In the genomic region with DNA sequence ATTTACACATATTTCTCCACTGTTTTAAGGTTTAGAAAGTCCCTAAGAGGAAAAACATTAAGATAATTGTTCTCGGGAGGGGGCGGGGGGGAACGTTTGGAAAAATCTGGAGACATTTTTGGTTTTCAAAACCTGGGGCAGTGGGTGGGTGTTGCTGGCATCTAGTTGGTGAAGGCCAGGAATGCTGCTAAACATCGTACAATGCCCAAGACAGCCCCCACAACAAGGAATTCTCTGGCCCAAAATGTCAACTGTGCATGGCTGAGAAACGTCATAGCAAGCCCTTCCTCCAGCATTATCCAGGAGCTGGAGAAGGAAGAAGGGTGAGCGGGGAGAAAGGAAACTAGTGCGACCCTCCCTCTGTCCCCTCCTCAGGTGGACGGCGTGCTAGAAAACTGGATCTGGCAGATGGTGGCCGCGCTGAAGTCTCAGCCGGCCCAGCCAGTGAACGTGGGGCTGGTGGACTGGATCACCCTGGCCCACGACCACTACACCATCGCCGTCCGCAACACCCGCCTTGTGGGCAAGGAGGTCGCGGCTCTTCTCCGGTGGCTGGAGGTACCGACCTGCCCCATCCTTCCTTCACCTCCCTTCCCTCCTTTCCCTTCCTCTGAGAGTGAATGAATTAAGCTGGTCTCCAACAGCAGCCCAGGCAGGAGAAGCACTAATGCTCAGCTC, we compare ENCODE assay signal across 17 cellular contexts.
DNase-seq lines count a peak whose midpoint lies in the region; ATAC-seq and TF ChIP-seq lines count a peak whose summit lies in the region.
"Had no signal": no experiment of that assay in that cellular context is flagged by ENCODE, and none has a peak within 500 bp of the region (broad histone marks: within the 10 kb centered on the region; RNA-seq: fewer than 3 reads in every experiment).

No MANE protein-coding gene starts in this region.

- CTCF ChIA-PET in activated CD4-positive, alpha-beta T cell treated with anti-CD3 and anti-CD28 coated beads, Interleukin-2, amount 10 ng/mL, durations not matched to agents 7 days and 5 days (lab: Charles Lee): interaction anchor here (0.8 to 2.2 kb wide), 3 partner anchors 9 to 31 kb away, joined by 3 to 6 read pairs (median 4); no protein-coding TSS in a partner anchor

- no peaks in the 10 kb centered on the region for H3K79me2 ChIP-seq in GM23338 (replicated peaks; ENCODE audit: insufficient read depth)

- no peak overlapping the region for H2AK5ac ChIP-seq in mesenchymal stem cell (ENCODE audit: low read length, severe bottlenecking)

- H3K9ac ChIP-seq in mesenchymal stem cell (ENCODE audit: low read length): no peak overlapping the region
- H3K9ac ChIP-seq: BLaER1 had no signal

- H3K14ac ChIP-seq in mesenchymal stem cell (ENCODE audit: low read length in 2 of 2): no peak overlapping the region

- intact Hi-C loops in dendritic cell treated with granulocyte-macrophage colony-stimulating factor and Interleukin-4, amounts not matched to agents 40 ng/mL and 50 ng/mL, for 4 days (cut with micrococcal nuclease): no loop called here
- intact Hi-C loops in sciatic nerve (cut with DNase I): no loop called here

- H3K4me1 ChIP-seq in mesenchymal stem cell (ENCODE audit: control insufficient read depth, insufficient read depth, low read depth, low read length): peaks cover 12% of the 10 kb centered on the region
- H3K4me1 ChIP-seq in GM23338 (ENCODE audit: insufficient read depth): no peaks in the 10 kb centered on the region
- H3K4me1 ChIP-seq: Caco-2 had no signal

- no peak overlapping the region for H2BK12ac ChIP-seq in mesenchymal stem cell (ENCODE audit: low read length in 2 of 2)

- no peaks in the 10 kb centered on the region for H3K79me1 ChIP-seq in mesenchymal stem cell (replicated peaks; ENCODE audit: low read length, poor library complexity, severe bottlenecking)

- TF ChIP-seq CTCF in GM23338 (conservative IDR thresholded peaks at IDR 0.05; ENCODE audit: low read depth in 2 of 2): no peak

- H4K8ac ChIP-seq in mesenchymal stem cell (ENCODE audit: low read length): no peak overlapping the region

- no peak overlapping the region for H2BK120ac ChIP-seq in mesenchymal stem cell (ENCODE audit: low read depth, low read length)

- H2BK15ac ChIP-seq in mesenchymal stem cell (ENCODE audit: low read depth, poor library complexity, severe bottlenecking): no peak overlapping the region

- no peak for DNase-seq in activated CD4-positive, alpha-beta T cell treated with anti-CD3 and anti-CD28 coated beads, Interleukin-2, amount 10 ng/mL, durations not matched to agents 7 days and 5 days
- DNase-seq in activated CD4-positive, alpha-beta T cell treated with anti-CD3 and anti-CD28 coated beads, Interleukin-2, amount 50 U/mL, for 4 hours: no peak
- no peak for DNase-seq in mesenchymal stem cell
- peak; percentile 58 for DNase-seq in sciatic nerve (ENCODE audit: low spot score)
- DNase-seq in NCI-H146 (lab: John Stamatoyannopoulos, UW): no peak
- DNase-seq in activated CD8-positive, alpha-beta memory T cell treated with anti-CD3 and anti-CD28 coated beads, Interleukin-2, amount 50 U/mL, for 4 hours: no peak
- DNase-seq in GM23338 (ENCODE audit: low spot score): no peak
- DNase-seq: 8988T; AML-193; Caco-2; CD8-positive, alpha-beta memory T cell; DND-41; GDM1 had no signal

- H3K27me3 ChIP-seq in mesenchymal stem cell (ENCODE audit: control insufficient read depth in 1 of 2, insufficient read depth in 1 of 2, low read length in 2 of 2) (peaks cover 0 to 11% of the 10 kb centered on the region in 2 experiments), GM23338 (ENCODE audit: insufficient read depth) (no peaks in the 10 kb centered on the region)
- H3K27me3 ChIP-seq: BLaER1 had no signal

- H3K9me3 ChIP-seq in mesenchymal stem cell (ENCODE audit: control insufficient read depth, low read length): peaks cover 4% of the 10 kb centered on the region
- H3K9me3 ChIP-seq: Caco-2 had no signal

- H3K9me2 ChIP-seq in GM23338 (ENCODE audit: insufficient read depth): no peaks in the 10 kb centered on the region

- peaks cover 6% of the 10 kb centered on the region for H3K36me3 Mint-ChIP-seq in activated CD4-positive, alpha-beta T cell treated with anti-CD3 and anti-CD28 coated beads, Interleukin-2, amount 10 ng/mL, durations not matched to agents 7 days and 5 days (ENCODE audit: low read depth)
- no peaks in the 10 kb centered on the region for H3K36me3 Mint-ChIP-seq in dendritic cell treated with granulocyte-macrophage colony-stimulating factor and Interleukin-4, amounts not matched to agents 40 ng/mL and 50 ng/mL, for 4 days (ENCODE audit: low read depth)
- no peaks in the 10 kb centered on the region for H3K36me3 Mint-ChIP-seq in GM23338 (ENCODE audit: low read depth)

- H3K27me3 Mint-ChIP-seq in activated CD4-positive, alpha-beta T cell treated with anti-CD3 and anti-CD28 coated beads, Interleukin-2, amount 10 ng/mL, durations not matched to agents 7 days and 5 days: no peaks in the 10 kb centered on the region
- peaks cover 6% of the 10 kb centered on the region for H3K27me3 Mint-ChIP-seq in dendritic cell treated with granulocyte-macrophage colony-stimulating factor and Interleukin-4, amounts not matched to agents 40 ng/mL and 50 ng/mL, for 4 days
- peaks cover 7% of the 10 kb centered on the region for H3K27me3 Mint-ChIP-seq in GM23338 (ENCODE audit: insufficient read depth, low read depth, poor library complexity)
- H3K27me3 Mint-ChIP-seq: CD8-positive, alpha-beta memory T cell had no signal

- no peaks in the 10 kb centered on the region for H3F3A ChIP-seq in GM23338 (replicated peaks; ENCODE audit: low read depth)

- H3K4me3 ChIP-seq in mesenchymal stem cell (ENCODE audit: insufficient read depth in 1 of 2, low read depth in 1 of 2, low read length in 2 of 2): no peak overlapping the region
- H3K4me3 ChIP-seq in GM23338: no peak overlapping the region
- H3K4me3 ChIP-seq: BLaER1 had no signal

- no peak overlapping the region for H3K4me2 ChIP-seq in mesenchymal stem cell (ENCODE audit: low read length, poor library complexity, severe bottlenecking)
- no peak overlapping the region for H3K4me2 ChIP-seq in GM23338
- H3K4me2 ChIP-seq: BLaER1 had no signal

- H3K23ac ChIP-seq in mesenchymal stem cell (ENCODE audit: low read length in 2 of 2): no peak overlapping the region

- no peak overlapping the region for H3K18ac ChIP-seq in mesenchymal stem cell (ENCODE audit: low read depth in 1 of 2, low read length in 2 of 2)

- no peak overlapping the region for H3K4ac ChIP-seq in mesenchymal stem cell (ENCODE audit: low read depth in 1 of 2, low read length in 2 of 2)

- ATAC-seq in sciatic nerve (peak; percentile 62), GM23338 (no peak)
- ATAC-seq: HCT116 had no signal

- H4K91ac ChIP-seq in mesenchymal stem cell (ENCODE audit: low read length): peak overlapping the region; percentile 64

- H4K20me1 ChIP-seq in GM23338 (replicated peaks; ENCODE audit: insufficient read depth): no peaks in the 10 kb centered on the region
- H4K20me1 ChIP-seq: BLaER1 had no signal

- H3K4me3 Mint-ChIP-seq in activated CD4-positive, alpha-beta T cell treated with anti-CD3 and anti-CD28 coated beads, Interleukin-2, amount 10 ng/mL, durations not matched to agents 7 days and 5 days: no peak overlapping the region
- H3K4me3 Mint-ChIP-seq in dendritic cell treated with granulocyte-macrophage colony-stimulating factor and Interleukin-4, amounts not matched to agents 40 ng/mL and 50 ng/mL, for 4 days: no peak overlapping the region
- H3K4me3 Mint-ChIP-seq in GM23338: no peak overlapping the region
- H3K4me3 Mint-ChIP-seq: CD8-positive, alpha-beta memory T cell had no signal

- H2BK5ac ChIP-seq in mesenchymal stem cell (ENCODE audit: low read depth, low read length, poor library complexity, severe bottlenecking): no peak overlapping the region

- H2AFZ ChIP-seq in mesenchymal stem cell (ENCODE audit: low read depth, low read length) (no peak overlapping the region), GM23338 (no peak overlapping the region)

- WGBS in mesenchymal stem cell: 92% methylated on average over 21 of the region's 22 CpGs

- POLR2A ChIA-PET in activated CD4-positive, alpha-beta T cell treated with anti-CD3 and anti-CD28 coated beads, Interleukin-2, amount 10 ng/mL, durations not matched to agents 7 days and 5 days (lab: Charles Lee): no interaction called here

- H3K27ac ChIP-seq in mesenchymal stem cell (ENCODE audit: low read length, poor library complexity, severe bottlenecking) (no peak overlapping the region), GM23338 (ENCODE audit: low read depth) (no peak overlapping the region)
- H3K27ac ChIP-seq: BLaER1, HL-60 had no signal

- H3K9me3 Mint-ChIP-seq in activated CD4-positive, alpha-beta T cell treated with anti-CD3 and anti-CD28 coated beads, Interleukin-2, amount 10 ng/mL, durations not matched to agents 7 days and 5 days: no peaks in the 10 kb centered on the region
- H3K9me3 Mint-ChIP-seq in dendritic cell treated with granulocyte-macrophage colony-stimulating factor and Interleukin-4, amounts not matched to agents 40 ng/mL and 50 ng/mL, for 4 days: no peaks in the 10 kb centered on the region
- no peaks in the 10 kb centered on the region for H3K9me3 Mint-ChIP-seq in GM23338
- H3K9me3 Mint-ChIP-seq: CD8-positive, alpha-beta memory T cell had no signal

- peak overlapping the region; percentile 2 for H3K27ac Mint-ChIP-seq in activated CD4-positive, alpha-beta T cell treated with anti-CD3 and anti-CD28 coated beads, Interleukin-2, amount 10 ng/mL, durations not matched to agents 7 days and 5 days
- peak overlapping the region; percentile 7 for H3K27ac Mint-ChIP-seq in dendritic cell treated with granulocyte-macrophage colony-stimulating factor and Interleukin-4, amounts not matched to agents 40 ng/mL and 50 ng/mL, for 4 days
- H3K27ac Mint-ChIP-seq in GM23338: no peak overlapping the region

- H3K36me3 ChIP-seq in mesenchymal stem cell (ENCODE audit: control insufficient read depth in 1 of 2, insufficient read depth in 2 of 2, low read depth in 1 of 2, low read length in 2 of 2) (no peaks in the 10 kb centered on the region), GM23338 (ENCODE audit: insufficient read depth) (no peaks in the 10 kb centered on the region)

- H3K4me1 Mint-ChIP-seq in activated CD4-positive, alpha-beta T cell treated with anti-CD3 and anti-CD28 coated beads, Interleukin-2, amount 10 ng/mL, durations not matched to agents 7 days and 5 days: peaks cover 30% of the 10 kb centered on the region
- H3K4me1 Mint-ChIP-seq in dendritic cell treated with granulocyte-macrophage colony-stimulating factor and Interleukin-4, amounts not matched to agents 40 ng/mL and 50 ng/mL, for 4 days (ENCODE audit: low read depth): no peaks in the 10 kb centered on the region
- no peaks in the 10 kb centered on the region; the same call in 2 of the 3 replicates for H3K4me1 Mint-ChIP-seq in GM23338

TF ChIP-seq in GM23338, 12 proteins besides CTCF, POLR2A, EP300 and RAD21 (continues in another document):
- TF ChIP-seq EZH2 (IDR thresholded peaks at IDR 0.05; ENCODE audit: low read depth, unreplicated experiment): no peak
- no peak for TF ChIP-seq ZNF331 (CRISPR knock-in tag; IDR thresholded peaks at IDR 0.05; ENCODE audit: low read depth)
- no peak for TF ChIP-seq EZH2phosphoT487 (IDR thresholded peaks at IDR 0.05; ENCODE audit: unreplicated experiment)
